9 cellular contexts compared by ENCODE assay signal in genomic region chr2:127423880-127424279, GRCh38.
A peak's percentile ranks its signal among the peaks of the same experiment; 100 is the strongest.
DNase-seq lines count a peak whose midpoint lies in the region; ATAC-seq and TF ChIP-seq lines count a peak whose summit lies in the region.
"Had no signal": no experiment of that assay in that cellular context is flagged by ENCODE, and none has a peak within 500 bp of the region (broad histone marks: within the 10 kb centered on the region; RNA-seq: fewer than 3 reads in every experiment).

No MANE protein-coding gene starts in this region.

- H3K9me3 ChIP-seq in HAP-1 (no peaks in the 10 kb centered on the region), iPS-18a (ENCODE audit: control insufficient read depth, low read depth, low read length) (no peaks in the 10 kb centered on the region)

- no peaks in the 10 kb centered on the region for H3K4me1 ChIP-seq in ACC112 (ENCODE audit: control insufficient read depth, insufficient read depth, low read length, unreplicated experiment)
- H3K4me1 ChIP-seq in HAP-1 = peaks cover 3% of the 10 kb centered on the region
- H3K4me1 ChIP-seq in iPS-18a (ENCODE audit: control insufficient read depth, low read depth, low read length) = no peaks in the 10 kb centered on the region

- 0 out of 2 replicates have a peak, but pooled peaks have one; percentile 16 for TF ChIP-seq CTCF in VCaP (conservative IDR thresholded peaks at IDR 0.05)

- H3K4me3 ChIP-seq in ACC112 (ENCODE audit: low read depth, low read length) (peak overlapping the region; percentile 62), HAP-1 (peak overlapping the region; percentile 41), iPS-18a (ENCODE audit: low read length) (peak overlapping the region; percentile 57)
- H3K4me3 ChIP-seq: K562 had no signal

- no peak overlapping the region for H3K9ac ChIP-seq in iPS-18a (ENCODE audit: low read length)

- peak in 1 of 2 experiments; percentile 25 for DNase-seq in HAP-1 (ENCODE audit: low spot score in 2 of 2)
- no peak for DNase-seq in DMS153 (lab: John Stamatoyannopoulos, UW)
- no peak for DNase-seq in NCI-H1436 treated with DMSO at 0.1 percent for 48 hours (lab: John Stamatoyannopoulos, UW)

- H3K79me2 ChIP-seq in ACC112 (ENCODE audit: control insufficient read depth, insufficient read depth, low read length, unreplicated experiment) = no peaks in the 10 kb centered on the region

- H3K27ac ChIP-seq in ACC112 (ENCODE audit: low read depth, low read length) (no peak overlapping the region), VCaP (no peak overlapping the region), iPS-18a (ENCODE audit: low read length) (no peak overlapping the region)

- in situ Hi-C loops in HAP-1 (cut with MboI; ENCODE audit: low sequenced_read_pairs) = no loop called here

- no peak for ATAC-seq in HG03196 (IDR thresholded peaks at IDR 0.05; ENCODE audit: unreplicated experiment)
- no peak for ATAC-seq in HG02798 (IDR thresholded peaks at IDR 0.05; ENCODE audit: poor library complexity, unreplicated experiment)
- ATAC-seq: K562 had no signal

- H3K36me3 ChIP-seq in ACC112 (ENCODE audit: insufficient read depth, low read length) (no peaks in the 10 kb centered on the region), HAP-1 (replicated peaks) (no peaks in the 10 kb centered on the region), iPS-18a (ENCODE audit: control insufficient read depth, low read depth, low read length) (no peaks in the 10 kb centered on the region)

- H2AFZ ChIP-seq in ACC112 (ENCODE audit: low read length, unreplicated experiment) = no peak overlapping the region

- H3K27me3 ChIP-seq in ACC112 (ENCODE audit: insufficient read depth, low read length) (peaks cover 16% of the 10 kb centered on the region), HAP-1 (ENCODE audit: low read depth) (no peaks in the 10 kb centered on the region), iPS-18a (ENCODE audit: control insufficient read depth, insufficient read depth, low read length) (peaks cover 51% of the 10 kb centered on the region)
